12 cellular contexts compared by ENCODE assay signal in the genomic region with DNA sequence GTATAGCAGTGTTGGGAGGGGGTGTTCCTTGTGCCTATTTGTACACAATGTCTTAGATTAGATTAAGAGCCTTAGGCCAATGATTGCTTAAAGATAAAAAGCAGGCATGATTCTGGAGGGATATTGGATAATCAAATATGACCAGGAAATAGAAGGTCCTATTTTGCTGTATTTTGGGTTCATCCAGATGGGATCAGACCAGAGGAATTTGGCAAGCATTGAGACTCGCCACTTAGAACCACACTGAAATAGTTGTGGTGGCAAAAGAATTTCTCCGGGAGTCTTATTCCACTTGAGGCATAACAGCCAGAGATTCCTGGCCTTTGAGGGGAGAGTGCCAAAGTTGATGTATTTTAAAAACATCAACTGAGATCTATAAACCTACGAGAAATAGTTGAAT.
A peak's percentile ranks its signal among the peaks of the same experiment; 100 is the strongest.
DNase-seq lines count a peak whose midpoint lies in the region; ATAC-seq and TF ChIP-seq lines count a peak whose summit lies in the region.
"Had no signal": no experiment of that assay in that cellular context is flagged by ENCODE, and none has a peak within 500 bp of the region (broad histone marks: within the 10 kb centered on the region; RNA-seq: fewer than 3 reads in every experiment).

No MANE protein-coding gene starts in this region.

- no peak for TF ChIP-seq CTCF in right atrium auricular region (IDR thresholded peaks at IDR 0.05)

- peaks cover 0 to 30% of the 10 kb centered on the region in 2 donors for H3K4me1 ChIP-seq in right atrium auricular region

- H3K36me3 ChIP-seq in right atrium auricular region: no peaks in the 10 kb centered on the region
- H3K36me3 ChIP-seq: thoracic aorta had no signal

- peak; percentile 84 for DNase-seq in GM03348 (ENCODE audit: low spot score)
- DNase-seq in SW 1271 (lab: John Stamatoyannopoulos, UW): peak; percentile 73 to 96
- peak; percentile 90 for DNase-seq in foreskin melanocyte
- DNase-seq in SHP77 (lab: John Stamatoyannopoulos, UW): no peak
- no peak for DNase-seq in right atrium auricular region (ENCODE audit: low spot score)
- no peak for DNase-seq in stimulated activated CD4-positive, alpha-beta T cell treated with anti-CD3 and anti-CD28 coated beads, Interleukin-4, amount 100 ng/mL, for 4 hours
- DNase-seq: H9, KG1, right cardiac atrium had no signal

- H3K27me3 ChIP-seq in right atrium auricular region: no peaks in the 10 kb centered on the region

- ATAC-seq in HG02798 (IDR thresholded peaks at IDR 0.05; ENCODE audit: poor library complexity, unreplicated experiment): no peak
- ATAC-seq: right cardiac atrium had no signal

- H3K4me3 ChIP-seq in skin epidermis (no peak overlapping the region), right atrium auricular region (no peak overlapping the region)
- H3K4me3 ChIP-seq: thoracic aorta had no signal

- peaks cover 0 to 12% of the 10 kb centered on the region in 2 donors for H3K9me3 ChIP-seq in right atrium auricular region
- H3K9me3 ChIP-seq: thoracic aorta had no signal

- H3K27ac ChIP-seq in skin epidermis (peak overlapping the region in 17 of 21 experiments; percentile 17 to 90 (median 54)), right atrium auricular region (peak overlapping the region in 1 of 2 donors; percentile 6)

Comparison
In these comparisons a context has a peak if more than half of its experiments do, and no peak if none do; other contexts are left out.
1. DNase-seq: peak in GM03348 (single experiment), SW 1271 (2 of 2) and foreskin melanocyte (single experiment); none in SHP77 (0 of 2), right atrium auricular region (single experiment) and stimulated activated CD4-positive, alpha-beta T cell treated with anti-CD3 and anti-CD28 coated beads, Interleukin-4, amount 100 ng/mL, for 4 hours (0 of 2).